ENCODE assay signal across 22 cellular contexts in genomic region chr2:156670104-156670503, GRCh38.
DNase-seq lines count a peak whose midpoint lies in the region; ATAC-seq, FAIRE-seq and TF ChIP-seq lines count a peak whose summit lies in the region.
"Had no signal": no experiment of that assay in that cellular context is flagged by ENCODE, and none has a peak within 500 bp of the region (broad histone marks: within the 10 kb centered on the region; RNA-seq: fewer than 3 reads in every experiment).

No MANE protein-coding gene starts in this region.

- FAIRE-seq in H54 (lab: Jason Lieb, UNC), result peak; percentile 20
- FAIRE-seq in K562 (lab: Jason Lieb, UNC), result peak; percentile 15
- no peak for FAIRE-seq in GM12892 (lab: Jason Lieb, UNC)
- FAIRE-seq: A204.1, D721Med, G401.6, GM12891, GM18507 had no signal

- in situ Hi-C loops in K562 (cut with MboI), result no loop called here

- H2AFZ ChIP-seq in PC-3 (ENCODE audit: low read length) (no peak overlapping the region), K562 (ENCODE audit: low read depth, low read length) (no peak overlapping the region)

- CTCF ChIA-PET in PC-3 (lab: Charles Lee) (no interaction called here), K562 (lab: Yijun Ruan, JAX; ENCODE audit: low intra/inter-chr PET ratio) (no interaction called here)

- WGBS in K562 (ENCODE audit: insufficient coverage, low coverage, missing lambda C conversion rate), result 51% methylated on average over 2 of the region's 2 CpGs

- no peaks in the 10 kb centered on the region for H3K9me2 ChIP-seq in PC-3 (replicated peaks; ENCODE audit: low read length)

- no peaks in the 10 kb centered on the region for H3K9me3 ChIP-seq in PC-3 (ENCODE audit: low read length)
- H3K9me3 ChIP-seq in K562 (replicated peaks; ENCODE audit: control insufficient read depth, insufficient read depth, low read depth, low read length), result no peaks in the 10 kb centered on the region
- H3K9me3 ChIP-seq: BE2C, Caco-2 had no signal

- TF ChIP-seq RAD21 in K562 (CRISPR knock-in tag; conservative IDR thresholded peaks at IDR 0.05 in 1 of 2, IDR thresholded peaks at IDR 0.05 in 1 of 2), result no peak

- H3K9me1 ChIP-seq in K562 (ENCODE audit: control insufficient read depth, insufficient read depth, low read length), result no peaks in the 10 kb centered on the region

- intact Hi-C loops in PC-3 (cut with micrococcal nuclease), result no loop called here
- intact Hi-C loops in K562 (cut with micrococcal nuclease), result no loop called here

- H3K79me2 ChIP-seq in PC-3 (ENCODE audit: low read length), result no peaks in the 10 kb centered on the region
- H3K79me2 ChIP-seq in K562 (ENCODE audit: control insufficient read depth, insufficient read depth, low read length), result no peaks in the 10 kb centered on the region

- no peak for TF ChIP-seq POLR2A in H54 (IDR thresholded peaks at IDR 0.05; ENCODE audit: low read depth, low read length)
- no peak for TF ChIP-seq POLR2A in K562 (conservative IDR thresholded peaks at IDR 0.05)
- no peak for TF ChIP-seq POLR2A in GM12892 (IDR thresholded peaks at IDR 0.05; ENCODE audit: low read depth, low read length)

- no peaks in the 10 kb centered on the region for H3K27me3 ChIP-seq in PC-3 (ENCODE audit: low read length)
- H3K27me3 ChIP-seq in K562 (ENCODE audit: control insufficient read depth in 2 of 2, insufficient read depth in 2 of 2, low read length in 2 of 2), result no peaks in the 10 kb centered on the region
- H3K27me3 ChIP-seq: BE2C, BLaER1 had no signal

- H3F3A ChIP-seq in PC-3 (ENCODE audit: low read length, unreplicated experiment), result no peaks in the 10 kb centered on the region

- H4K20me1 ChIP-seq in PC-3 (ENCODE audit: low read length), result no peaks in the 10 kb centered on the region
- no peaks in the 10 kb centered on the region for H4K20me1 ChIP-seq in K562 (replicated peaks; ENCODE audit: control insufficient read depth, insufficient read depth, low read length)
- H4K20me1 ChIP-seq: BLaER1 had no signal

- DNase-seq in H54 (ENCODE audit: insufficient read length, low spot score) (no peak), PC-3 (peak; percentile 52), K562 (ENCODE audit: extremely low read depth in 1 of 4, low spot score in 3 of 4) (no peak), substantia nigra (lab: John Stamatoyannopoulos, UW) (no peak), GM12892 (ENCODE audit: insufficient read length) (no peak)
- DNase-seq: 8988T; ACHN; BE2C; C1 segment of cervical spinal cord; Caco-2; Calu3; CD4-positive, alpha-beta memory T cell; CD4-positive, CD25-positive, alpha-beta regulatory T cell; DMS79 treated with DMSO at 0.1 percent for 48 hours; GF-D8 had no signal

- H3K4me3 ChIP-seq in PC-3 (ENCODE audit: low read length) (no peak overlapping the region), K562 (no peak overlapping the region)
- H3K4me3 ChIP-seq: BLaER1 had no signal

- H3K9ac ChIP-seq in PC-3 (ENCODE audit: low read length), result no peak overlapping the region
- H3K9ac ChIP-seq in K562 (ENCODE audit: insufficient read depth in 1 of 2, low read depth in 2 of 2, low read length in 2 of 2), result no peak overlapping the region
- H3K9ac ChIP-seq: BLaER1 had no signal

- no peak for TF ChIP-seq EP300 in K562 (IDR thresholded peaks at IDR 0.05; ENCODE audit: low read length)

- no peaks in the 10 kb centered on the region for H3K36me3 ChIP-seq in PC-3 (ENCODE audit: low read depth, low read length)
- no peaks in the 10 kb centered on the region for H3K36me3 ChIP-seq in K562 (ENCODE audit: control insufficient read depth, insufficient read depth, low read length)
- H3K36me3 ChIP-seq: BE2C, BLaER1 had no signal

- BruUV-seq in PC-3 (replicated peaks; lab: Mats Ljungman, UMichigan) (no TSS peak), K562 (replicated peaks; lab: Mats Ljungman, UMichigan) (no TSS peak)

- H3K4me1 ChIP-seq in PC-3 (ENCODE audit: insufficient read depth, low read length) (peaks cover 18% of the 10 kb centered on the region), K562 (replicated peaks in 1 of 2; ENCODE audit: control insufficient read depth in 2 of 2, insufficient read depth in 2 of 2, low read length in 2 of 2) (peaks cover 0 to 6% of the 10 kb centered on the region in 2 experiments; a peak in 2 of 5 replicates)
- H3K4me1 ChIP-seq: BE2C, BLaER1, Caco-2 had no signal

- peak; percentile 81 for ATAC-seq in PC-3
- no peak for ATAC-seq in K562
- ATAC-seq in SK-N-SH treated with all-trans-retinoic acid at 6 μM for 48 hours, result no peak

- no peak overlapping the region for H3K4me2 ChIP-seq in PC-3 (ENCODE audit: low read length)
- H3K4me2 ChIP-seq in K562 (ENCODE audit: insufficient read depth, low read length), result no peak overlapping the region
- H3K4me2 ChIP-seq: BLaER1 had no signal

- TF ChIP-seq CTCF in PC-3 (conservative IDR thresholded peaks at IDR 0.05; ENCODE audit: low read depth, low read length), result no peak
- no peak for TF ChIP-seq CTCF in K562 (IDR thresholded peaks at IDR 0.05 in 2 of 3, conservative IDR thresholded peaks at IDR 0.05 in 1 of 3; ENCODE audit: insufficient read depth in 2 of 3, low read depth in 1 of 3, low read length in 3 of 3)

- POLR2A ChIA-PET in PC-3 (lab: Charles Lee; ENCODE audit: unreplicated experiment), result no interaction called here
- POLR2A ChIA-PET in K562 (lab: Yijun Ruan, JAX), result no interaction called here

- H3K27ac ChIP-seq in PC-3 (ENCODE audit: low read length), result no peak overlapping the region
- H3K27ac ChIP-seq in K562 (ENCODE audit: extremely low read depth, low read depth, low read length), result no peak overlapping the region
- H3K27ac ChIP-seq in substantia nigra (ENCODE audit: low read depth, low read length, poor library complexity, severe bottlenecking), result no peak overlapping the region
- H3K27ac ChIP-seq: BLaER1 had no signal

TF ChIP-seq in K562, 482 proteins besides CTCF, POLR2A, EP300 and RAD21 (continues in another document):
- TF ChIP-seq AFF4 (CRISPR knock-in tag; IDR thresholded peaks at IDR 0.05), result no peak
- TF ChIP-seq SMARCC2 (IDR thresholded peaks at IDR 0.05; ENCODE audit: low read depth), result no peak
- TF ChIP-seq KLF10 (CRISPR knock-in tag; IDR thresholded peaks at IDR 0.05), result no peak
- TF ChIP-seq KLF6 (CRISPR knock-in tag; IDR thresholded peaks at IDR 0.05; ENCODE audit: borderline replicate concordance), result no peak
- no peak for TF ChIP-seq NBN (IDR thresholded peaks at IDR 0.05; ENCODE audit: low read depth)

TF ChIP-seq in SK-N-SH treated with all-trans-retinoic acid at 6 μM for 48 hours, 23 proteins besides CTCF, POLR2A, EP300 and RAD21:
- TF ChIP-seq ZNF8 (CRISPR knock-in tag; IDR thresholded peaks at IDR 0.05) (no peak), TOX (CRISPR knock-in tag; IDR thresholded peaks at IDR 0.05; ENCODE audit: borderline replicate concordance) (no peak), ZFP30 (CRISPR knock-in tag; IDR thresholded peaks at IDR 0.05) (no peak), ZFP3 (CRISPR knock-in tag; IDR thresholded peaks at IDR 0.05) (no peak), BACH2 (CRISPR knock-in tag; IDR thresholded peaks at IDR 0.05; ENCODE audit: borderline replicate concordance) (no peak)
